ENCODE assay signal across 8 cellular contexts in genomic region chr2:175203621-175204496, GRCh38. TPM values are rescaled to one million over a fixed set of nuclear protein-coding genes. Genes with fewer than 3 reads are reported as not detected.
DNase-seq lines count a peak whose midpoint lies in the region; ATAC-seq, FAIRE-seq and TF ChIP-seq lines count a peak whose summit lies in the region.

No MANE protein-coding gene starts in this region.

- H3K27ac ChIP-seq in endothelial cell of umbilical vein (ENCODE audit: insufficient read depth, low read depth, low read length) = no peak overlapping the region
- no peak overlapping the region for H3K27ac ChIP-seq in transverse colon

- H3K9me3 ChIP-seq in endothelial cell of umbilical vein (replicated peaks; ENCODE audit: control insufficient read depth, insufficient read depth, low read length) (no peaks in the 10 kb centered on the region), transverse colon (no peaks in the 10 kb centered on the region)

- POLR2A ChIA-PET in endothelial cell of umbilical vein (lab: Charles Lee) = no interaction called here

- FAIRE-seq in endothelial cell of umbilical vein (lab: Jason Lieb, UNC) = peak; percentile 12

- TF ChIP-seq CTCF in AG09319 (IDR thresholded peaks at IDR 0.05; ENCODE audit: low read depth, low read length) (peak; percentile 57), endothelial cell of umbilical vein (IDR thresholded peaks at IDR 0.05; ENCODE audit: extremely low read depth in 1 of 2, insufficient read depth in 1 of 2, low read depth in 1 of 2, low read length in 2 of 2) (peak; percentile 39 to 54), transverse colon (IDR thresholded peaks at IDR 0.05) (peak; percentile 24 to 50 (median 43))

- no peak overlapping the region for H3K9ac ChIP-seq in endothelial cell of umbilical vein (replicated peaks; ENCODE audit: extremely low read depth, insufficient read depth, low read length)

- H3K27me3 ChIP-seq in endothelial cell of umbilical vein (ENCODE audit: control insufficient read depth in 2 of 2, insufficient read depth in 2 of 2, low read length in 2 of 2) = peaks cover 0 to 13% of the 10 kb centered on the region in 2 experiments
- H3K27me3 ChIP-seq in transverse colon = peaks cover 12% of the 10 kb centered on the region

- H3K9me3 Mint-ChIP-seq in activated CD4-positive, alpha-beta T cell treated with anti-CD3 and anti-CD28 coated beads, Interleukin-2, amount 10 ng/mL, durations not matched to agents 24 days and 14 days = no peaks in the 10 kb centered on the region
- no peaks in the 10 kb centered on the region for H3K9me3 Mint-ChIP-seq in natural killer cell treated with Interleukin-12 subunit alpha and Interleukin-12 subunit beta and Interleukin-15 and Interleukin-18, amount 100 ng/mL, for 72 hours

- H3K27me3 Mint-ChIP-seq in activated CD4-positive, alpha-beta T cell treated with anti-CD3 and anti-CD28 coated beads, Interleukin-2, amount 10 ng/mL, durations not matched to agents 24 days and 14 days = peaks cover 34% of the 10 kb centered on the region
- H3K27me3 Mint-ChIP-seq in natural killer cell treated with Interleukin-12 subunit alpha and Interleukin-12 subunit beta and Interleukin-15 and Interleukin-18, amount 100 ng/mL, for 72 hours = peaks cover 7 to 8% of the 10 kb centered on the region in 2 donors

- peaks cover 6% of the 10 kb centered on the region for H3K4me1 Mint-ChIP-seq in activated CD4-positive, alpha-beta T cell treated with anti-CD3 and anti-CD28 coated beads, Interleukin-2, amount 10 ng/mL, durations not matched to agents 24 days and 14 days
- H3K4me1 Mint-ChIP-seq in natural killer cell treated with Interleukin-12 subunit alpha and Interleukin-12 subunit beta and Interleukin-15 and Interleukin-18, amount 100 ng/mL, for 72 hours (ENCODE audit: low read depth in 2 of 2) = peaks cover 12 to 26% of the 10 kb centered on the region in 2 donors

- H3K36me3 ChIP-seq in endothelial cell of umbilical vein (ENCODE audit: control insufficient read depth in 2 of 2, extremely low read depth in 1 of 2, insufficient read depth in 2 of 2, low read length in 2 of 2) (no peaks in the 10 kb centered on the region), transverse colon (no peaks in the 10 kb centered on the region)

- no TSS peak for BruUV-seq in endothelial cell of umbilical vein (replicated peaks; lab: Mats Ljungman, UMichigan)

- TF ChIP-seq POLR2A in endothelial cell of umbilical vein (IDR thresholded peaks at IDR 0.05; ENCODE audit: low read depth, low read length) (no peak), transverse colon (IDR thresholded peaks at IDR 0.05) (no peak)

- no peak overlapping the region for H2AFZ ChIP-seq in endothelial cell of umbilical vein (ENCODE audit: low read depth, low read length)

- CTCF ChIA-PET in endothelial cell of umbilical vein (lab: Charles Lee) = interaction anchor here (0.6 to 2.8 kb wide), 21 partner anchors 8 to 908 kb away, joined by 3 to 26 read pairs (median 4); no protein-coding TSS in a partner anchor

- DNase-seq in AG09319 (ENCODE audit: extremely low read depth, low read depth) = no peak
- DNase-seq in NCI-H345 treated with DMSO at 0.1 percent for 48 hours (lab: John Stamatoyannopoulos, UW; ENCODE audit: unreplicated experiment) = peak; percentile 28
- peak; percentile 81 for DNase-seq in activated CD4-positive, alpha-beta T cell treated with anti-CD3 and anti-CD28 coated beads, Interleukin-2, amount 10 ng/mL, durations not matched to agents 24 days and 14 days
- peak; percentile 54 for DNase-seq in endothelial cell of umbilical vein (ENCODE audit: low read depth, low spot score)
- no peak for DNase-seq in natural killer cell treated with Interleukin-12 subunit alpha and Interleukin-12 subunit beta and Interleukin-15 and Interleukin-18, amount 100 ng/mL, for 72 hours (ENCODE audit: low spot score)
- DNase-seq in transverse colon = peak; percentile 46

- in situ Hi-C loops in transverse colon (cut with MboI; ENCODE audit: low pct_ligation_motif_present in 1 of 4, low pct_unique_long_range_greater_than_20kb in 1 of 4, low sequenced_read_pairs in 3 of 4) = no loop called here

- no peak for TF ChIP-seq EP300 in transverse colon (IDR thresholded peaks at IDR 0.05; ENCODE audit: low read depth)

- H3K79me2 ChIP-seq in endothelial cell of umbilical vein (ENCODE audit: control insufficient read depth, insufficient read depth, low read length) = no peaks in the 10 kb centered on the region

- H3K4me3 Mint-ChIP-seq in activated CD4-positive, alpha-beta T cell treated with anti-CD3 and anti-CD28 coated beads, Interleukin-2, amount 10 ng/mL, durations not matched to agents 24 days and 14 days = no peak overlapping the region
- H3K4me3 Mint-ChIP-seq in natural killer cell treated with Interleukin-12 subunit alpha and Interleukin-12 subunit beta and Interleukin-15 and Interleukin-18, amount 100 ng/mL, for 72 hours = no peak overlapping the region

- ATAC-seq in GM18520 (IDR thresholded peaks at IDR 0.05; ENCODE audit: unreplicated experiment) = peak; percentile 61
- ATAC-seq in HG03159 (IDR thresholded peaks at IDR 0.05; ENCODE audit: unreplicated experiment) = peak; percentile 91
- ATAC-seq in natural killer cell treated with Interleukin-12 subunit alpha and Interleukin-12 subunit beta and Interleukin-15 and Interleukin-18, amount 100 ng/mL, for 72 hours = peak; percentile 73

- intact Hi-C loops in activated CD4-positive, alpha-beta T cell treated with anti-CD3 and anti-CD28 coated beads, Interleukin-2, amount 10 ng/mL, durations not matched to agents 24 days and 14 days (cut with micrococcal nuclease) = loop anchor here (1.0 to 5.0 kb wide), 4 partner anchors 48 to 893 kb away; no protein-coding TSS in a partner anchor
- intact Hi-C loops in endothelial cell of umbilical vein (cut with micrococcal nuclease) = loop anchor here (1.0 to 2.0 kb wide), 3 partner anchors 47 to 125 kb away; no protein-coding TSS in a partner anchor
- intact Hi-C loops in transverse colon (cut with DNase I; ENCODE audit: low total_unique reads) = no loop called here

- H3K4me1 ChIP-seq in endothelial cell of umbilical vein (ENCODE audit: control insufficient read depth, extremely low read depth, insufficient read depth, low read length) (no peaks in the 10 kb centered on the region), transverse colon (no peaks in the 10 kb centered on the region)

- no peak overlapping the region for H3K4me2 ChIP-seq in endothelial cell of umbilical vein (ENCODE audit: insufficient read depth, low read length)

- H3K36me3 Mint-ChIP-seq in activated CD4-positive, alpha-beta T cell treated with anti-CD3 and anti-CD28 coated beads, Interleukin-2, amount 10 ng/mL, durations not matched to agents 24 days and 14 days (ENCODE audit: low read depth) = no peaks in the 10 kb centered on the region
- no peaks in the 10 kb centered on the region for H3K36me3 Mint-ChIP-seq in natural killer cell treated with Interleukin-12 subunit alpha and Interleukin-12 subunit beta and Interleukin-15 and Interleukin-18, amount 100 ng/mL, for 72 hours

- no peak overlapping the region for H3K27ac Mint-ChIP-seq in activated CD4-positive, alpha-beta T cell treated with anti-CD3 and anti-CD28 coated beads, Interleukin-2, amount 10 ng/mL, durations not matched to agents 24 days and 14 days
- no peak overlapping the region for H3K27ac Mint-ChIP-seq in natural killer cell treated with Interleukin-12 subunit alpha and Interleukin-12 subunit beta and Interleukin-15 and Interleukin-18, amount 100 ng/mL, for 72 hours

- H3K4me3 ChIP-seq in endothelial cell of umbilical vein (replicated peaks in 1 of 3; ENCODE audit: insufficient read depth in 1 of 3, low read depth in 1 of 3, low read length in 3 of 3) (no peak overlapping the region), transverse colon (no peak overlapping the region)

- dilution Hi-C loops in endothelial cell of umbilical vein (cut with MboI; ENCODE audit: extremely low pct_ligation_motif_present, low sequenced_read_pairs) = no loop called here

- no peaks in the 10 kb centered on the region for H3K9me1 ChIP-seq in endothelial cell of umbilical vein (replicated peaks; ENCODE audit: control insufficient read depth, extremely low read depth, insufficient read depth, low read length)

- WGBS in transverse colon (ENCODE audit: low coverage in 1 of 2), 2 donors = 28 to 36% methylated on average over 8 to 12 of the region's 12 CpGs

- no peaks in the 10 kb centered on the region for H4K20me1 ChIP-seq in endothelial cell of umbilical vein (replicated peaks; ENCODE audit: control insufficient read depth, extremely low read depth, insufficient read depth, low read length)

RNA-seq across cellular contexts. Expression of gene ATP5MC3, which starts 22.3 kb away (rescaled TPM):
- 405 and 414 TPM in 2 replicates for total RNA-seq in activated CD4-positive, alpha-beta T cell treated with anti-CD3 and anti-CD28 coated beads, Interleukin-2, amount 10 ng/mL, durations not matched to agents 24 days and 14 days
- total RNA-seq in endothelial cell of umbilical vein = 201 and 233 TPM in 2 replicates
- polyA plus RNA-seq in endothelial cell of umbilical vein = 412 and 452 TPM in 2 replicates
- polyA plus RNA-seq in endothelial cell of umbilical vein (2011; cell fraction: cytosol; rRNA removed) = 328 and 355 TPM in 2 replicates
- 122 and 144 TPM in 2 replicates for polyA plus RNA-seq in endothelial cell of umbilical vein (2011; cell fraction: nucleus; rRNA removed)
- polyA plus RNA-seq in endothelial cell of umbilical vein (2012) = 338 and 361 TPM in 2 replicates
- 158 and 176 TPM in 2 replicates for polyA minus RNA-seq in endothelial cell of umbilical vein
- 84.1 TPM for polyA minus RNA-seq in endothelial cell of umbilical vein (2011; cell fraction: cytosol; rRNA and poly(A)+ RNA removed)
- 28.9 and 38.1 TPM in 2 replicates for polyA minus RNA-seq in endothelial cell of umbilical vein (2011; cell fraction: nucleus; rRNA and poly(A)+ RNA removed)
- 100 to 1,000 TPM; 226 to 254 TPM for total RNA-seq in natural killer cell treated with Interleukin-12 subunit alpha and Interleukin-12 subunit beta and Interleukin-15 and Interleukin-18, amount 100 ng/mL, for 72 hours
- 100 to 1,000 TPM in 3 of 4 donors, 10 to 100 TPM in 1; 88.4 to 391 (median 181) TPM for total RNA-seq in transverse colon

RNA-seq across cellular contexts. Expression of gene ATF2, which starts 35.9 kb away (rescaled TPM):
- total RNA-seq in activated CD4-positive, alpha-beta T cell treated with anti-CD3 and anti-CD28 coated beads, Interleukin-2, amount 10 ng/mL, durations not matched to agents 24 days and 14 days = 58.8 and 60.2 TPM in 2 replicates
- total RNA-seq in endothelial cell of umbilical vein = 55.9 and 57.1 TPM in 2 replicates
- 36.3 and 39.5 TPM in 2 replicates for polyA plus RNA-seq in endothelial cell of umbilical vein
- polyA plus RNA-seq in endothelial cell of umbilical vein (2011; cell fraction: cytosol; rRNA removed) = 34.3 and 38.5 TPM in 2 replicates
- 64.9 and 72.6 TPM in 2 replicates for polyA plus RNA-seq in endothelial cell of umbilical vein (2011; cell fraction: nucleus; rRNA removed)
- polyA plus RNA-seq in endothelial cell of umbilical vein (2012) = 27.6 and 28.1 TPM in 2 replicates
- polyA minus RNA-seq in endothelial cell of umbilical vein = 152 and 154 TPM in 2 replicates
- 37.8 TPM for polyA minus RNA-seq in endothelial cell of umbilical vein (2011; cell fraction: cytosol; rRNA and poly(A)+ RNA removed)
- 175 and 245 TPM in 2 replicates for polyA minus RNA-seq in endothelial cell of umbilical vein (2011; cell fraction: nucleus; rRNA and poly(A)+ RNA removed)
- 10 to 100 TPM; 62.8 to 74.3 TPM for total RNA-seq in natural killer cell treated with Interleukin-12 subunit alpha and Interleukin-12 subunit beta and Interleukin-15 and Interleukin-18, amount 100 ng/mL, for 72 hours
- 10 to 100 TPM; 20.2 to 52.9 (median 30.0) TPM for total RNA-seq in transverse colon

Comparison
In these comparisons a context has a peak if more than half of its experiments do, and no peak if none do; other contexts are left out.
1. DNase-seq: peak in NCI-H345 treated with DMSO at 0.1 percent for 48 hours (single experiment), activated CD4-positive, alpha-beta T cell treated with anti-CD3 and anti-CD28 coated beads, Interleukin-2, amount 10 ng/mL, durations not matched to agents 24 days and 14 days (single experiment), endothelial cell of umbilical vein (single experiment) and transverse colon (single experiment); none in AG09319 (single experiment) and natural killer cell treated with Interleukin-12 subunit alpha and Interleukin-12 subunit beta and Interleukin-15 and Interleukin-18, amount 100 ng/mL, for 72 hours (single experiment).
2. Peak in every context shown above with its lines, with median percentiles within 50 percentile points of each other: CTCF ChIP-seq and ATAC-seq.